1 cellular context compared by ENCODE assay signal in the genomic region with DNA sequence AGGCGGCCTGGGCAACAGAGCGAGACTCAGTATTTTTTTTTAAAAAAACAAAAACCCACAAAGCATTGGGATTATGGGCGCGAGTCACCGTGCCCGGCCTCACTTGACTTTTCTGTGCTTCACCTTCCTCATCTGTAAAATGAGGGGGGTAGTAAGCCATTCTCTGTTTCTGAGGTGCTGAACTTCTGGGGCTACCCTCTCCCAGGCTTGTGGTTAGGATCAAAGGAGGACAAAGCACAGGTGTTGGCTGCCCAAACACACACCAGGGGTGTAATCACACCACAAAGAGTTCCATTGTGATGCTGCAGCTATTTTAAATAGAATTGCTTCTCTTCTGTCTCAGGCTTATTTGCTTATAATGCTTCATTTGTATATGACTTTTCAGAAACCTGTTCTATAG.
TF ChIP-seq lines count a peak whose summit lies in the region.

No MANE protein-coding gene starts in this region.

TF ChIP-seq in SK-N-SH, 30 proteins besides CTCF, POLR2A, EP300 and RAD21 (continued from another document):
- TF ChIP-seq TCF12 (IDR thresholded peaks at IDR 0.05): no peak
